ENCODE assay signal across 34 cellular contexts in the genomic region with DNA sequence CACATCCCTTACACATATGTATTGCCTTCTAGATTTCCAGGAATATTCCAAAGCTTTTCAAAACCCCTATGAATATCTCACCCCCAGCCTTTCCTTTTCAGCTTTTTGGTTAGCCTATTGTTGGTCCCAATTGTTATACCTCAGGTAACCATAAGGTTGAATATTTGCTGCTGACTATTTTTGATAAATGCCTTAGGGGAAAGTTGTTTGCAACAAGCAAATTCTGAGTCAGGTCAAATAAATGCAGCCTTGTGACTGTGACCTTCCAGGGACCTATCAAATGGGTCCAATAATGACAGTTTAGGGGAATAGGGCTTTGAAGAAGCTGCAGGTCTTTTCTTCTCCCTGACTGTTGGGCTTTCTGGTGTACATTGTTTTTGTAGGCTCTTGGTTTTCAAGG.
"Had no signal": no experiment of that assay in that cellular context is flagged by ENCODE, and none has a peak within 500 bp of the region (broad histone marks: within the 10 kb centered on the region; RNA-seq: fewer than 3 reads in every experiment).

No MANE protein-coding gene starts in this region.

- H3K36me3 Mint-ChIP-seq: activated CD8-positive, alpha-beta memory T cell treated with anti-CD3 and anti-CD28 coated beads, Interleukin-2, amount 10 ng/mL, durations not matched to agents 7 days and 5 days; activated naive CD4-positive, alpha-beta T cell treated with anti-CD3 and anti-CD28 coated beads, Interleukin-2, amount 10 ng/mL, durations not matched to agents 7 days and 5 days had no signal

- DNase-seq: activated CD4-positive, alpha-beta memory T cell treated with anti-CD3 and anti-CD28 coated beads, Interleukin-2, amount 10 ng/mL, durations not matched to agents 7 days and 5 days; activated CD4-positive, alpha-beta T cell treated with anti-CD3 and anti-CD28 coated beads for 1 hour; activated CD4-positive, alpha-beta T cell treated with anti-CD3 and anti-CD28 coated beads for 48 hours; activated CD4-positive, CD25-positive, alpha-beta regulatory T cell; activated CD8-positive, alpha-beta memory T cell treated with anti-CD3 and anti-CD28 coated beads for 24 hours; activated CD8-positive, alpha-beta memory T cell treated with anti-CD3 and anti-CD28 coated beads, Interleukin-2, amount 10 ng/mL, durations not matched to agents 7 days and 5 days; activated CD8-positive, alpha-beta memory T cell treated with anti-CD3 and anti-CD28 coated beads, Interleukin-2, amount 50 U/mL, for 48 hours; activated effector memory CD4-positive, alpha-beta T cell treated with Interleukin-2 at 50 U/mL for 16 hours; activated naive CD4-positive, alpha-beta T cell treated with anti-CD3 and anti-CD28 coated beads, Interleukin-2, amount 10 ng/mL, durations not matched to agents 7 days and 5 days; activated naive CD8-positive, alpha-beta T cell treated with anti-CD3 and anti-CD28 coated beads for 36 hours; activated T-cell treated with anti-CD3 and anti-CD28 coated beads, Interleukin-2, amount 50 U/mL, for 48 hours; amniotic stem cell; aorta; brain microvascular endothelial cell; NCI-H1105; NCI-H1417 treated with DMSO at 0.1 percent for 48 hours; NCI-H187 treated with DMSO at 0.1 percent for 48 hours; NCI-H2081; NCI-H2171 treated with DMSO at 0.1 percent for 48 hours; NCI-H2227 treated with DMSO at 0.1 percent for 48 hours; NCI-H446 treated with DMSO at 0.1 percent for 48 hours; NCI-H524 treated with DMSO at 0.1 percent for 48 hours; NCI-H748 treated with DMSO at 0.1 percent for 48 hours; NK-92 treated with Interleukin-12 subunit alpha and Interleukin-12 subunit beta, amount 100 ng/mL, for 24 hours; Right ventricle myocardium superior; SW 1271; T-helper 1 cell; T-helper 2 cell; T1000; WERI-Rb-1 had no signal

- H3K27ac Mint-ChIP-seq: activated CD4-positive, alpha-beta memory T cell treated with anti-CD3 and anti-CD28 coated beads, Interleukin-2, amount 10 ng/mL, durations not matched to agents 7 days and 5 days; activated CD8-positive, alpha-beta memory T cell treated with anti-CD3 and anti-CD28 coated beads, Interleukin-2, amount 10 ng/mL, durations not matched to agents 7 days and 5 days; activated naive CD4-positive, alpha-beta T cell treated with anti-CD3 and anti-CD28 coated beads, Interleukin-2, amount 10 ng/mL, durations not matched to agents 7 days and 5 days; activated naive CD8-positive, alpha-beta T cell treated with anti-CD3 and anti-CD28 coated beads for 36 hours had no signal

- H3K4me1 Mint-ChIP-seq: activated CD4-positive, alpha-beta memory T cell treated with anti-CD3 and anti-CD28 coated beads, Interleukin-2, amount 10 ng/mL, durations not matched to agents 7 days and 5 days; activated CD8-positive, alpha-beta memory T cell treated with anti-CD3 and anti-CD28 coated beads, Interleukin-2, amount 10 ng/mL, durations not matched to agents 7 days and 5 days; activated naive CD4-positive, alpha-beta T cell treated with anti-CD3 and anti-CD28 coated beads, Interleukin-2, amount 10 ng/mL, durations not matched to agents 7 days and 5 days; activated naive CD8-positive, alpha-beta T cell treated with anti-CD3 and anti-CD28 coated beads for 36 hours; central memory CD8-positive, alpha-beta T cell had no signal

- H3K4me3 Mint-ChIP-seq: activated CD4-positive, alpha-beta memory T cell treated with anti-CD3 and anti-CD28 coated beads, Interleukin-2, amount 10 ng/mL, durations not matched to agents 7 days and 5 days; activated CD8-positive, alpha-beta memory T cell treated with anti-CD3 and anti-CD28 coated beads, Interleukin-2, amount 10 ng/mL, durations not matched to agents 7 days and 5 days; activated naive CD4-positive, alpha-beta T cell treated with anti-CD3 and anti-CD28 coated beads, Interleukin-2, amount 10 ng/mL, durations not matched to agents 7 days and 5 days; activated naive CD8-positive, alpha-beta T cell treated with anti-CD3 and anti-CD28 coated beads for 36 hours; central memory CD8-positive, alpha-beta T cell had no signal

- ATAC-seq: activated CD8-positive, alpha-beta memory T cell treated with anti-CD3 and anti-CD28 coated beads, Interleukin-2, amount 10 ng/mL, durations not matched to agents 7 days and 5 days; K562 had no signal

- H3K27me3 Mint-ChIP-seq: activated CD4-positive, alpha-beta memory T cell treated with anti-CD3 and anti-CD28 coated beads, Interleukin-2, amount 10 ng/mL, durations not matched to agents 7 days and 5 days; activated CD8-positive, alpha-beta memory T cell treated with anti-CD3 and anti-CD28 coated beads, Interleukin-2, amount 10 ng/mL, durations not matched to agents 7 days and 5 days; activated naive CD4-positive, alpha-beta T cell treated with anti-CD3 and anti-CD28 coated beads, Interleukin-2, amount 10 ng/mL, durations not matched to agents 7 days and 5 days had no signal

- H3K4me3 ChIP-seq: cardiac muscle cell, K562, PC-9 had no signal
